8 cellular contexts compared by ENCODE assay signal in genomic region chr22:19524170-19525115, GRCh38. TPM values are rescaled to one million over a fixed set of nuclear protein-coding genes. Genes with fewer than 3 reads are reported as not detected.
DNase-seq lines count a peak whose midpoint lies in the region; ATAC-seq and TF ChIP-seq lines count a peak whose summit lies in the region.

A gene with protein sequence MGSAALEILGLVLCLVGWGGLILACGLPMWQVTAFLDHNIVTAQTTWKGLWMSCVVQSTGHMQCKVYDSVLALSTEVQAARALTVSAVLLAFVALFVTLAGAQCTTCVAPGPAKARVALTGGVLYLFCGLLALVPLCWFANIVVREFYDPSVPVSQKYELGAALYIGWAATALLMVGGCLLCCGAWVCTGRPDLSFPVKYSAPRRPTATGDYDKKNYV (minus strand): TSS chr22:19524410. CDS start chr22:19524255, 155 bp downstream.

- H3K36me3 Mint-ChIP-seq in activated CD8-positive, alpha-beta T cell treated with anti-CD3 and anti-CD28 coated beads, Interleukin-2, amount 10 ng/mL, durations not matched to agents 7 days and 5 days (ENCODE audit: low read depth) = peaks cover 9% of the 10 kb centered on the region
- H3K36me3 Mint-ChIP-seq in glutamatergic neuron (ENCODE audit: unreplicated experiment) = no peaks in the 10 kb centered on the region
- H3K36me3 Mint-ChIP-seq in progenitor cell of endocrine pancreas (ENCODE audit: insufficient read depth) = no peaks in the 10 kb centered on the region

- H3K4me3 Mint-ChIP-seq in activated CD8-positive, alpha-beta T cell treated with anti-CD3 and anti-CD28 coated beads, Interleukin-2, amount 10 ng/mL, durations not matched to agents 7 days and 5 days = peak within 1 kb of the TSS; percentile 34
- H3K4me3 Mint-ChIP-seq in glutamatergic neuron (ENCODE audit: unreplicated experiment) = peak within 1 kb of the TSS; percentile 83
- H3K4me3 Mint-ChIP-seq in progenitor cell of endocrine pancreas (ENCODE audit: low read depth) = peak within 1 kb of the TSS; percentile 59

- TF ChIP-seq CTCF in glutamatergic neuron (IDR thresholded peaks at IDR 0.05; ENCODE audit: partially characterized antibody, unreplicated experiment) (no peak), progenitor cell of endocrine pancreas (IDR thresholded peaks at IDR 0.05; ENCODE audit: unreplicated experiment) (no peak)

- peaks cover 28% of the 10 kb centered on the region for H3K27me3 Mint-ChIP-seq in activated CD8-positive, alpha-beta T cell treated with anti-CD3 and anti-CD28 coated beads, Interleukin-2, amount 10 ng/mL, durations not matched to agents 7 days and 5 days (ENCODE audit: low read depth)
- H3K27me3 Mint-ChIP-seq in glutamatergic neuron (ENCODE audit: unreplicated experiment) = peaks cover 16% of the 10 kb centered on the region
- peaks cover 57% of the 10 kb centered on the region for H3K27me3 Mint-ChIP-seq in progenitor cell of endocrine pancreas

- no peaks in the 10 kb centered on the region for H3K9me3 Mint-ChIP-seq in activated CD8-positive, alpha-beta T cell treated with anti-CD3 and anti-CD28 coated beads, Interleukin-2, amount 10 ng/mL, durations not matched to agents 7 days and 5 days (ENCODE audit: insufficient read depth)
- peaks cover 3% of the 10 kb centered on the region for H3K9me3 Mint-ChIP-seq in glutamatergic neuron (ENCODE audit: unreplicated experiment)
- H3K9me3 Mint-ChIP-seq in progenitor cell of endocrine pancreas (ENCODE audit: low read depth) = no peaks in the 10 kb centered on the region

- CTCF ChIA-PET in activated CD8-positive, alpha-beta T cell treated with anti-CD3 and anti-CD28 coated beads, Interleukin-2, amount 10 ng/mL, durations not matched to agents 7 days and 5 days (lab: Charles Lee) = interaction anchor here (0.5 kb wide), 1 partner anchor 46 kb away, joined by 3 read pairs; no protein-coding TSS in a partner anchor

- peak within 1 kb of the TSS; percentile 26 for H3K27ac Mint-ChIP-seq in activated CD8-positive, alpha-beta T cell treated with anti-CD3 and anti-CD28 coated beads, Interleukin-2, amount 10 ng/mL, durations not matched to agents 7 days and 5 days
- H3K27ac Mint-ChIP-seq in glutamatergic neuron (ENCODE audit: unreplicated experiment) (no peak within 1 kb of the TSS), progenitor cell of endocrine pancreas (no peak within 1 kb of the TSS)

- POLR2A ChIA-PET in activated CD8-positive, alpha-beta T cell treated with anti-CD3 and anti-CD28 coated beads, Interleukin-2, amount 10 ng/mL, durations not matched to agents 7 days and 5 days (lab: Charles Lee) = no interaction called here

- ATAC-seq in activated CD8-positive, alpha-beta T cell treated with anti-CD3 and anti-CD28 coated beads, Interleukin-2, amount 10 ng/mL, durations not matched to agents 7 days and 5 days = peak; percentile 35
- no peak for ATAC-seq in HG02973 (IDR thresholded peaks at IDR 0.05; ENCODE audit: unreplicated experiment)

- DNase-seq in NCI-H748 (lab: John Stamatoyannopoulos, UW; ENCODE audit: unreplicated experiment) (peak; percentile 46), NCI-H748 treated with DMSO at 0.1 percent for 48 hours (lab: John Stamatoyannopoulos, UW) (no peak), glutamatergic neuron (peak; percentile 51), progenitor cell of endocrine pancreas (ENCODE audit: low spot score, unreplicated experiment) (no peak), islet precursor cell (no peak), pons (ENCODE audit: low spot score) (no peak)
- DNase-seq in activated CD8-positive, alpha-beta T cell treated with anti-CD3 and anti-CD28 coated beads, Interleukin-2, amount 10 ng/mL, durations not matched to agents 7 days and 5 days = no peak

- H3K4me1 Mint-ChIP-seq in activated CD8-positive, alpha-beta T cell treated with anti-CD3 and anti-CD28 coated beads, Interleukin-2, amount 10 ng/mL, durations not matched to agents 7 days and 5 days (ENCODE audit: low read depth) = peaks cover 16% of the 10 kb centered on the region
- H3K4me1 Mint-ChIP-seq in glutamatergic neuron (ENCODE audit: low read depth, unreplicated experiment) = peaks cover 9% of the 10 kb centered on the region
- H3K4me1 Mint-ChIP-seq in progenitor cell of endocrine pancreas (ENCODE audit: low read depth) = peaks cover 3% of the 10 kb centered on the region

RNA-seq across cellular contexts. Expression of the gene that starts here (rescaled TPM):
- total RNA-seq in activated CD8-positive, alpha-beta T cell treated with anti-CD3 and anti-CD28 coated beads, Interleukin-2, amount 10 ng/mL, durations not matched to agents 7 days and 5 days = not detected
- total RNA-seq in glutamatergic neuron (ENCODE audit: unreplicated experiment) (7.4 TPM), progenitor cell of endocrine pancreas (not detected in 2 replicates)

Comparison
In these comparisons a context has a peak if more than half of its experiments do, and no peak if none do; other contexts are left out.
1. DNase-seq: peak in NCI-H748 (single experiment) and glutamatergic neuron (single experiment); none in NCI-H748 treated with DMSO at 0.1 percent for 48 hours (single experiment), activated CD8-positive, alpha-beta T cell treated with anti-CD3 and anti-CD28 coated beads, Interleukin-2, amount 10 ng/mL, durations not matched to agents 7 days and 5 days (single experiment), progenitor cell of endocrine pancreas (single experiment), islet precursor cell (single experiment) and pons (single experiment).
2. Peak in ATAC-seq in activated CD8-positive, alpha-beta T cell treated with anti-CD3 and anti-CD28 coated beads, Interleukin-2, amount 10 ng/mL, durations not matched to agents 7 days and 5 days; RNA of the gene not detected or under 1 TPM.
3. Peak in every context shown above with its lines, with median percentiles within 50 percentile points of each other: H3K4me3 Mint-ChIP-seq.